20 cellular contexts compared by ENCODE assay signal in the genomic region with DNA sequence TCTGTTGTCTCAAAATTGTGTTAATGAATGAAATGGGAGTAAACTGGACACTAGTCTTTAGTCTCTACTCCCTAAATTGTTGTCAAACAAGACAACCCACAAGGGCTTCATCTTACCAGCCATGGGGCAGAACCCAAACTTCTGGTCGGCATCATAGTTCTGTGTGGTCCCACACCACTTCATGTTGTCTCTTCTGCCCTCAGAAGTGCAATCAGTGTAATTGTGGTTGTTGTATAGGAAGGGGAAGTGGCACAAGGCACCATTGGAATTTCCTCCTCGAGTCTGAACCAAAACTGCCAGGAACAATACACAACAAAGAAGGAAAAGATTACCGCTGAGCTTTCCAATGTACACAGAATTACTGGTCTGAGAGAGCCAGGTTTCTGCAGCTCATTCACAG. TPM values are rescaled to one million over a fixed set of nuclear protein-coding genes. Genes with fewer than 3 reads are reported as not detected.
DNase-seq lines count a peak whose midpoint lies in the region; ATAC-seq and TF ChIP-seq lines count a peak whose summit lies in the region.
"Had no signal": no experiment of that assay in that cellular context is flagged by ENCODE, and none has a peak within 500 bp of the region (broad histone marks: within the 10 kb centered on the region; RNA-seq: fewer than 3 reads in every experiment).

No MANE protein-coding gene starts in this region.

- H3K36me3 Mint-ChIP-seq in HFFc6 (ENCODE audit: low read depth), result peaks cover 75% of the 10 kb centered on the region
- peaks cover 80% of the 10 kb centered on the region for H3K36me3 Mint-ChIP-seq in chondrocyte (ENCODE audit: low read depth)
- H3K36me3 Mint-ChIP-seq: activated naive CD8-positive, alpha-beta T cell treated with anti-CD3 and anti-CD28 coated beads, Interleukin-2, amount 10 ng/mL, durations not matched to agents 7 days and 5 days had no signal

- H3K4me1 Mint-ChIP-seq in HFFc6 (ENCODE audit: low read depth) (peaks cover 71% of the 10 kb centered on the region), chondrocyte (ENCODE audit: low read depth) (peaks cover 88% of the 10 kb centered on the region)
- H3K4me1 Mint-ChIP-seq: H9 had no signal

- TF ChIP-seq CTCF in HFFc6 (IDR thresholded peaks at IDR 0.05) (no peak), chondrocyte (IDR thresholded peaks at IDR 0.05) (no peak)

- H3K27ac Mint-ChIP-seq in HFFc6 (peak overlapping the region; percentile 74), chondrocyte (ENCODE audit: unreplicated experiment) (peak overlapping the region; percentile 98)
- H3K27ac Mint-ChIP-seq: activated naive CD8-positive, alpha-beta T cell treated with anti-CD3 and anti-CD28 coated beads, Interleukin-2, amount 10 ng/mL, durations not matched to agents 7 days and 5 days; activated T-helper 2 cell treated with anti-CD3 and anti-CD28 coated beads, Interferon-gamma antibody, Interleukin-2, Interleukin-4, amounts not matched to agents 10 μg/mL and 5 μg/mL and 100 μg/mL, durations not matched to agents 14 hours and 24 hours and 36 hours; H9 had no signal

- H3K27me3 Mint-ChIP-seq in HFFc6 (ENCODE audit: insufficient read depth) (peaks cover 13% of the 10 kb centered on the region), chondrocyte (ENCODE audit: low read depth) (no peaks in the 10 kb centered on the region)

- peak overlapping the region; percentile 24 for H3K4me3 ChIP-seq in skeletal muscle cell (ENCODE audit: low read depth, low read length)
- H3K4me3 ChIP-seq: dorsolateral prefrontal cortex, left ventricle myocardium inferior had no signal

- H3K4me3 Mint-ChIP-seq in HFFc6, result peak overlapping the region; percentile 15; the same call in 1 of the 2 replicates
- H3K4me3 Mint-ChIP-seq in chondrocyte (ENCODE audit: unreplicated experiment), result peak overlapping the region; percentile 62
- H3K4me3 Mint-ChIP-seq: activated naive CD8-positive, alpha-beta T cell treated with anti-CD3 and anti-CD28 coated beads, Interleukin-2, amount 10 ng/mL, durations not matched to agents 7 days and 5 days; H9 had no signal

- ATAC-seq in HG03095 (IDR thresholded peaks at IDR 0.05; ENCODE audit: unreplicated experiment) (no peak), HG03439 (IDR thresholded peaks at IDR 0.05; ENCODE audit: unreplicated experiment) (no peak)

- no peak for DNase-seq in HFFc6
- DNase-seq in chondrocyte (ENCODE audit: low spot score), result no peak
- DNase-seq in foreskin melanocyte, result peak; percentile 42
- DNase-seq in skeletal muscle cell (ENCODE audit: low read depth), result no peak
- DNase-seq in OCI-M1 (lab: John Stamatoyannopoulos, UW), result no peak
- DNase-seq in NCI-H510A (lab: John Stamatoyannopoulos, UW), result no peak
- DNase-seq: activated CD8-positive, alpha-beta memory T cell treated with anti-CD3 and anti-CD28 coated beads, Interleukin-2, amount 50 U/mL, for 4 hours; activated naive CD8-positive, alpha-beta T cell treated with anti-CD3 and anti-CD28 coated beads, Interleukin-2, amount 10 ng/mL, durations not matched to agents 7 days and 5 days; DND-41; dorsolateral prefrontal cortex; H9; head of caudate nucleus; left ventricle myocardium inferior; NCI-H1092 treated with DMSO at 0.1 percent for 48 hours; NCI-H446 treated with DMSO at 0.1 percent for 48 hours; NK-92 treated with Interleukin-12 subunit alpha and Interleukin-12 subunit beta, amount 100 ng/mL, for 24 hours; WERI-Rb-1 had no signal

- no peaks in the 10 kb centered on the region for H3K9me3 Mint-ChIP-seq in HFFc6
- no peaks in the 10 kb centered on the region for H3K9me3 Mint-ChIP-seq in chondrocyte (ENCODE audit: low read depth)
- H3K9me3 Mint-ChIP-seq: activated naive CD8-positive, alpha-beta T cell treated with anti-CD3 and anti-CD28 coated beads, Interleukin-2, amount 10 ng/mL, durations not matched to agents 7 days and 5 days; activated T-helper 2 cell treated with anti-CD3 and anti-CD28 coated beads, Interferon-gamma antibody, Interleukin-2, Interleukin-4, amounts not matched to agents 10 μg/mL and 5 μg/mL and 100 μg/mL, durations not matched to agents 14 hours and 24 hours and 36 hours; H9 had no signal

RNA-seq across cellular contexts. Expression of a gene that starts 12.6 kb away (rescaled TPM):
- 1,000 to 10,000 TPM; 2,848 to 5,249 (median 2,869) TPM for total RNA-seq in HFFc6 (2021; fragmentation: NEBNext Ultra II Directional; extraction: Animal tissue kit (Norgen Biotek cat#: 25700))
- total RNA-seq in chondrocyte, result 30,644 to 36,263 TPM (median 31,288 TPM) in 3 replicates
